Comparison of ENCODE assay signal across 1 cellular context in the genomic region with DNA sequence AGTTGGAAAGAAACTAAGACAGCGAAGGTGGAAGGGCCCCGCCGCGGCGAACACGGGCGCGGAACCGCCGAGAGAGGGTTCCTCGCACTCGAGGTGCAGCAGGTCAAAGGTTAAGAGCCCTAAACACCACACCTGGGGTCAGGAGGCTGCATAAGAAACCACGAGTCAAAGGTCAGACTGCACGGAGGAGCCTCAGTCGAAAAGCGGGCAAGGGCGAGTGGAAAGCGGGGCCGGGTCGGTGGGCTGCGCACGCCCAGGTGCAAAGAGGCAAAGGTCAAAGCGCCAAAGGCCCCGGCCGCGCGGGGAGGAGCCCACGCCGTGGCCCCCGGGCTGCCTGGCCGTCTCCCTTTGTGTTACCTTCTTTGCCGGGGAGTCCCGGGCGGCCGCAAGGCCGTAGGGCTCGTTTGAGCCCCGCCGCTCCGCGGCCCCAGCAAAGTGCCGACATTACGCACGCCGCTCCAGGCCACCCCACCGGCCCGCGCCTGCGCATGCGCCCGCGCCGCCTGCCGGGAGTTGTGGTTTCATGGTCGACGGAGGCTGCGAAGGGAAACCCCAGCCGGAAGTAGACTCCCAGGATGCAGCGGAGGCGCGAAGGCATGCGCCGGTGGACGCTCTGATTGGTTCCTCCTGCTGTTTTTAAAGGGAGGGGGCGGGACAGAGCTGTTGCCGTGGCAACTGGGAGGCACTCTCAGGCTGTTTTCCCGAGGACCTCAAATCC.
TF ChIP-seq lines count a peak whose summit lies in the region.

A gene (minus strand): TSS at position 470 of the 718 bp plus-strand sequence. CDS start 25 bp downstream, at position 445.

TF ChIP-seq in HEK293, 187 proteins besides CTCF, POLR2A, EP300 and RAD21 (continued from another document and continues in another):
- TF ChIP-seq, protein P1, sequence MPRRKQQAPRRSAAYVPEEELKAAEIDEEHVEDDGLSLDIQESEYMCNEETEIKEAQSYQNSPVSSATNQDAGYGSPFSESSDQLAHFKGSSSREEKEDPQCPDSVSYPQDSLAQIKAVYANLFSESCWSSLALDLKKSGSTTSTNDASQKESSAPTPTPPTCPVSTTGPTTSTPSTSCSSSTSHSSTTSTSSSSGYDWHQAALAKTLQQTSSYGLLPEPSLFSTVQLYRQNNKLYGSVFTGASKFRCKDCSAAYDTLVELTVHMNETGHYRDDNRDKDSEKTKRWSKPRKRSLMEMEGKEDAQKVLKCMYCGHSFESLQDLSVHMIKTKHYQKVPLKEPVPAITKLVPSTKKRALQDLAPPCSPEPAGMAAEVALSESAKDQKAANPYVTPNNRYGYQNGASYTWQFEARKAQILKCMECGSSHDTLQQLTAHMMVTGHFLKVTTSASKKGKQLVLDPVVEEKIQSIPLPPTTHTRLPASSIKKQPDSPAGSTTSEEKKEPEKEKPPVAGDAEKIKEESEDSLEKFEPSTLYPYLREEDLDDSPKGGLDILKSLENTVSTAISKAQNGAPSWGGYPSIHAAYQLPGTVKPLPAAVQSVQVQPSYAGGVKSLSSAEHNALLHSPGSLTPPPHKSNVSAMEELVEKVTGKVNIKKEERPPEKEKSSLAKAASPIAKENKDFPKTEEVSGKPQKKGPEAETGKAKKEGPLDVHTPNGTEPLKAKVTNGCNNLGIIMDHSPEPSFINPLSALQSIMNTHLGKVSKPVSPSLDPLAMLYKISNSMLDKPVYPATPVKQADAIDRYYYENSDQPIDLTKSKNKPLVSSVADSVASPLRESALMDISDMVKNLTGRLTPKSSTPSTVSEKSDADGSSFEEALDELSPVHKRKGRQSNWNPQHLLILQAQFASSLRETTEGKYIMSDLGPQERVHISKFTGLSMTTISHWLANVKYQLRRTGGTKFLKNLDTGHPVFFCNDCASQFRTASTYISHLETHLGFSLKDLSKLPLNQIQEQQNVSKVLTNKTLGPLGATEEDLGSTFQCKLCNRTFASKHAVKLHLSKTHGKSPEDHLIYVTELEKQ (tag by site-specific recombination; IDR thresholded peaks at IDR 0.05; ENCODE audit: borderline replicate concordance), result no peak
- TF ChIP-seq ZBTB7A (tag by site-specific recombination; IDR thresholded peaks at IDR 0.05; ENCODE audit: low read depth) (0 out of 2 replicates have a peak, but pooled peaks have one; percentile 43), HOXD13 (CRISPR knock-in tag; IDR thresholded peaks at IDR 0.05; ENCODE audit: borderline replicate concordance) (no peak), ZNF560 (tag by site-specific recombination; IDR thresholded peaks at IDR 0.05; ENCODE audit: borderline replicate concordance) (no peak), ZFHX2 (tag by site-specific recombination; conservative IDR thresholded peaks at IDR 0.05) (0 out of 2 replicates have a peak, but pooled peaks have one; percentile 1), ZNF529 (tag by site-specific recombination; IDR thresholded peaks at IDR 0.05; ENCODE audit: insufficient replicate concordance) (no peak), ZNF302 (tag by site-specific recombination; IDR thresholded peaks at IDR 0.05; ENCODE audit: low read depth) (no peak), ZNF335 (tag by site-specific recombination; conservative IDR thresholded peaks at IDR 0.05) (0 out of 2 replicates have a peak, but pooled peaks have one; percentile 12), ZNF76 (tag by site-specific recombination; IDR thresholded peaks at IDR 0.05; ENCODE audit: borderline replicate concordance, low read depth) (peak; percentile 93), ZNF530 (tag by site-specific recombination; IDR thresholded peaks at IDR 0.05; ENCODE audit: low read depth) (no peak), ZNF48 (tag by site-specific recombination; IDR thresholded peaks at IDR 0.05) (no peak), ZNF654 (tag by site-specific recombination; IDR thresholded peaks at IDR 0.05; ENCODE audit: low read depth) (no peak), BCL11B (tag by site-specific recombination; IDR thresholded peaks at IDR 0.05; ENCODE audit: low read depth) (peak; percentile 89), ZNF843 (tag by site-specific recombination; IDR thresholded peaks at IDR 0.05) (no peak), ZNF132 (tag by site-specific recombination; IDR thresholded peaks at IDR 0.05; ENCODE audit: borderline replicate concordance) (no peak), ZBTB48 (tag by site-specific recombination; IDR thresholded peaks at IDR 0.05) (0 out of 2 replicates have a peak, but pooled peaks have one; percentile 24), ZNF354C (tag by site-specific recombination; IDR thresholded peaks at IDR 0.05; ENCODE audit: borderline replicate concordance, low read depth) (no peak), ZFP3 (tag by site-specific recombination; IDR thresholded peaks at IDR 0.05; ENCODE audit: low read depth) (no peak), ZNF341 (tag by site-specific recombination; IDR thresholded peaks at IDR 0.05; ENCODE audit: low read depth) (no peak), ZSCAN30 (tag by site-specific recombination; IDR thresholded peaks at IDR 0.05) (no peak), ZNF112 (tag by site-specific recombination; IDR thresholded peaks at IDR 0.05) (no peak), HOXA7 (CRISPR knock-in tag; IDR thresholded peaks at IDR 0.05; ENCODE audit: borderline replicate concordance) (no peak), ZNF223 (tag by site-specific recombination; IDR thresholded peaks at IDR 0.05) (no peak), ZNF2 (tag by site-specific recombination; IDR thresholded peaks at IDR 0.05) (no peak), GLIS2 (tag by site-specific recombination; IDR thresholded peaks at IDR 0.05) (no peak)
- TF ChIP-seq, protein P2, sequence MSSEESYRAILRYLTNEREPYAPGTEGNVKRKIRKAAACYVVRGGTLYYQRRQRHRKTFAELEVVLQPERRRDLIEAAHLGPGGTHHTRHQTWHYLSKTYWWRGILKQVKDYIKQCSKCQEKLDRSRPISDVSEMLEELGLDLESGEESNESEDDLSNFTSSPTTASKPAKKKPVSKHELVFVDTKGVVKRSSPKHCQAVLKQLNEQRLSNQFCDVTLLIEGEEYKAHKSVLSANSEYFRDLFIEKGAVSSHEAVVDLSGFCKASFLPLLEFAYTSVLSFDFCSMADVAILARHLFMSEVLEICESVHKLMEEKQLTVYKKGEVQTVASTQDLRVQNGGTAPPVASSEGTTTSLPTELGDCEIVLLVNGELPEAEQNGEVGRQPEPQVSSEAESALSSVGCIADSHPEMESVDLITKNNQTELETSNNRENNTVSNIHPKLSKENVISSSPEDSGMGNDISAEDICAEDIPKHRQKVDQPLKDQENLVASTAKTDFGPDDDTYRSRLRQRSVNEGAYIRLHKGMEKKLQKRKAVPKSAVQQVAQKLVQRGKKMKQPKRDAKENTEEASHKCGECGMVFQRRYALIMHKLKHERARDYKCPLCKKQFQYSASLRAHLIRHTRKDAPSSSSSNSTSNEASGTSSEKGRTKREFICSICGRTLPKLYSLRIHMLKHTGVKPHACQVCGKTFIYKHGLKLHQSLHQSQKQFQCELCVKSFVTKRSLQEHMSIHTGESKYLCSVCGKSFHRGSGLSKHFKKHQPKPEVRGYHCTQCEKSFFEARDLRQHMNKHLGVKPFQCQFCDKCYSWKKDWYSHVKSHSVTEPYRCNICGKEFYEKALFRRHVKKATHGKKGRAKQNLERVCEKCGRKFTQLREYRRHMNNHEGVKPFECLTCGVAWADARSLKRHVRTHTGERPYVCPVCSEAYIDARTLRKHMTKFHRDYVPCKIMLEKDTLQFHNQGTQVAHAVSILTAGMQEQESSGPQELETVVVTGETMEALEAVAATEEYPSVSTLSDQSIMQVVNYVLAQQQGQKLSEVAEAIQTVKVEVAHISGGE (tag by site-specific recombination; conservative IDR thresholded peaks at IDR 0.05; ENCODE audit: low read depth), result 0 out of 2 replicates have a peak, but pooled peaks have one; percentile 25
- TF ChIP-seq, protein P3, sequence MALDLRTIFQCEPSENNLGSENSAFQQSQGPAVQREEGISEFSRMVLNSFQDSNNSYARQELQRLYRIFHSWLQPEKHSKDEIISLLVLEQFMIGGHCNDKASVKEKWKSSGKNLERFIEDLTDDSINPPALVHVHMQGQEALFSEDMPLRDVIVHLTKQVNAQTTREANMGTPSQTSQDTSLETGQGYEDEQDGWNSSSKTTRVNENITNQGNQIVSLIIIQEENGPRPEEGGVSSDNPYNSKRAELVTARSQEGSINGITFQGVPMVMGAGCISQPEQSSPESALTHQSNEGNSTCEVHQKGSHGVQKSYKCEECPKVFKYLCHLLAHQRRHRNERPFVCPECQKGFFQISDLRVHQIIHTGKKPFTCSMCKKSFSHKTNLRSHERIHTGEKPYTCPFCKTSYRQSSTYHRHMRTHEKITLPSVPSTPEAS (tag by site-specific recombination; IDR thresholded peaks at IDR 0.05), result no peak
- TF ChIP-seq, protein P4, sequence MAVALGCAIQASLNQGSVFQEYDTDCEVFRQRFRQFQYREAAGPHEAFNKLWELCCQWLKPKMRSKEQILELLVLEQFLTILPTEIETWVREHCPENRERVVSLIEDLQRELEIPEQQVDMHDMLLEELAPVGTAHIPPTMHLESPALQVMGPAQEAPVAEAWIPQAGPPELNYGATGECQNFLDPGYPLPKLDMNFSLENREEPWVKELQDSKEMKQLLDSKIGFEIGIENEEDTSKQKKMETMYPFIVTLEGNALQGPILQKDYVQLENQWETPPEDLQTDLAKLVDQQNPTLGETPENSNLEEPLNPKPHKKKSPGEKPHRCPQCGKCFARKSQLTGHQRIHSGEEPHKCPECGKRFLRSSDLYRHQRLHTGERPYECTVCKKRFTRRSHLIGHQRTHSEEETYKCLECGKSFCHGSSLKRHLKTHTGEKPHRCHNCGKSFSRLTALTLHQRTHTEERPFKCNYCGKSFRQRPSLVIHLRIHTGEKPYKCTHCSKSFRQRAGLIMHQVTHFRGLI (tag by site-specific recombination; IDR thresholded peaks at IDR 0.05), result no peak; the same call in 1 of the 2 replicates
- TF ChIP-seq, protein P5, sequence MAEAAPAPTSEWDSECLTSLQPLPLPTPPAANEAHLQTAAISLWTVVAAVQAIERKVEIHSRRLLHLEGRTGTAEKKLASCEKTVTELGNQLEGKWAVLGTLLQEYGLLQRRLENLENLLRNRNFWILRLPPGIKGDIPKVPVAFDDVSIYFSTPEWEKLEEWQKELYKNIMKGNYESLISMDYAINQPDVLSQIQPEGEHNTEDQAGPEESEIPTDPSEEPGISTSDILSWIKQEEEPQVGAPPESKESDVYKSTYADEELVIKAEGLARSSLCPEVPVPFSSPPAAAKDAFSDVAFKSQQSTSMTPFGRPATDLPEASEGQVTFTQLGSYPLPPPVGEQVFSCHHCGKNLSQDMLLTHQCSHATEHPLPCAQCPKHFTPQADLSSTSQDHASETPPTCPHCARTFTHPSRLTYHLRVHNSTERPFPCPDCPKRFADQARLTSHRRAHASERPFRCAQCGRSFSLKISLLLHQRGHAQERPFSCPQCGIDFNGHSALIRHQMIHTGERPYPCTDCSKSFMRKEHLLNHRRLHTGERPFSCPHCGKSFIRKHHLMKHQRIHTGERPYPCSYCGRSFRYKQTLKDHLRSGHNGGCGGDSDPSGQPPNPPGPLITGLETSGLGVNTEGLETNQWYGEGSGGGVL (tag by site-specific recombination; IDR thresholded peaks at IDR 0.05), result no peak
- TF ChIP-seq, protein P6, sequence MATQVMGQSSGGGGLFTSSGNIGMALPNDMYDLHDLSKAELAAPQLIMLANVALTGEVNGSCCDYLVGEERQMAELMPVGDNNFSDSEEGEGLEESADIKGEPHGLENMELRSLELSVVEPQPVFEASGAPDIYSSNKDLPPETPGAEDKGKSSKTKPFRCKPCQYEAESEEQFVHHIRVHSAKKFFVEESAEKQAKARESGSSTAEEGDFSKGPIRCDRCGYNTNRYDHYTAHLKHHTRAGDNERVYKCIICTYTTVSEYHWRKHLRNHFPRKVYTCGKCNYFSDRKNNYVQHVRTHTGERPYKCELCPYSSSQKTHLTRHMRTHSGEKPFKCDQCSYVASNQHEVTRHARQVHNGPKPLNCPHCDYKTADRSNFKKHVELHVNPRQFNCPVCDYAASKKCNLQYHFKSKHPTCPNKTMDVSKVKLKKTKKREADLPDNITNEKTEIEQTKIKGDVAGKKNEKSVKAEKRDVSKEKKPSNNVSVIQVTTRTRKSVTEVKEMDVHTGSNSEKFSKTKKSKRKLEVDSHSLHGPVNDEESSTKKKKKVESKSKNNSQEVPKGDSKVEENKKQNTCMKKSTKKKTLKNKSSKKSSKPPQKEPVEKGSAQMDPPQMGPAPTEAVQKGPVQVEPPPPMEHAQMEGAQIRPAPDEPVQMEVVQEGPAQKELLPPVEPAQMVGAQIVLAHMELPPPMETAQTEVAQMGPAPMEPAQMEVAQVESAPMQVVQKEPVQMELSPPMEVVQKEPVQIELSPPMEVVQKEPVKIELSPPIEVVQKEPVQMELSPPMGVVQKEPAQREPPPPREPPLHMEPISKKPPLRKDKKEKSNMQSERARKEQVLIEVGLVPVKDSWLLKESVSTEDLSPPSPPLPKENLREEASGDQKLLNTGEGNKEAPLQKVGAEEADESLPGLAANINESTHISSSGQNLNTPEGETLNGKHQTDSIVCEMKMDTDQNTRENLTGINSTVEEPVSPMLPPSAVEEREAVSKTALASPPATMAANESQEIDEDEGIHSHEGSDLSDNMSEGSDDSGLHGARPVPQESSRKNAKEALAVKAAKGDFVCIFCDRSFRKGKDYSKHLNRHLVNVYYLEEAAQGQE (tag by site-specific recombination; IDR thresholded peaks at IDR 0.05), result no peak
